Comparison of ENCODE assay signal across 1 cellular context in genomic region chr18:44736664-44737063, GRCh38.
TF ChIP-seq lines count a peak whose summit lies in the region.

No MANE protein-coding gene starts in this region.

TF ChIP-seq in GM12891, 5 proteins besides CTCF, POLR2A, EP300 and RAD21:
- TF ChIP-seq POLR2AphosphoS5 (IDR thresholded peaks at IDR 0.05; ENCODE audit: low read depth, low read length) (no peak), POU2F2 (IDR thresholded peaks at IDR 0.05; ENCODE audit: low read depth, low read length) (no peak), TAF1 (IDR thresholded peaks at IDR 0.05; ENCODE audit: low read depth, low read length) (no peak), PAX5 (IDR thresholded peaks at IDR 0.05; ENCODE audit: insufficient read depth, low read length, severe bottlenecking) (no peak), SPI1 (IDR thresholded peaks at IDR 0.05; ENCODE audit: low read depth, low read length) (no peak)
TF ChIP-seq in GM12891: peak in this region for 0.
